In the genomic region with DNA sequence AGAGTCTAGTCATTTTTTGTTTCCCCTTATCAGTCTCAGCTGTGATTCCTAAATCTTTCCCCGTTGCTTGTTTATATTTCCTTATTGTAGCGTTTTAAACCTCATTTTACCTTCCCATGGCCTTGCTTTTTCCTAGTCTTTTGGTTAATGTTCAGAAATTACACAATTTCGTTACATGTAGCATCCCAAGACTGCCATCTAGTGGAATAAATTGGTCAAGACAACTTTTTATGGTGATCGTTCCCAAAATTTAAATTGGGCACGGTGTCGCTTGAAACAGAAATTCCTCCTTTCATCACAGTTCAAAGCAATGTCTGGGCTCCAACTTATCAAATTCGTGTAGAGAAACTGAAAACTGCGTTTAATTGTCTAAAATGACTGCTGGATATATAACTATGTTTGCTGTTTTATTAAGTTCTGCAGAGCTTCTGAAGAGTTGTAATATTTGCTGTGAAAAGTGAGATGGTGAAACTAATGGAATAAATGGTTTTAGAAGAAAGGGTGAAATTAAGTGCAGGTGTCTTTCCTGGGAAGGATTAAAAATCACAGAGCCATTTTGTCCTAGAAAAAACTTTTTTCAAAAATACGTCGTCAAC, we compare ENCODE assay signal across 8 cellular contexts.
A peak's percentile ranks its signal among the peaks of the same experiment; 100 is the strongest.
DNase-seq lines count a peak whose midpoint lies in the region; ATAC-seq and TF ChIP-seq lines count a peak whose summit lies in the region.

No MANE protein-coding gene starts in this region.

- TF ChIP-seq CTCF in AG09309 (IDR thresholded peaks at IDR 0.05; ENCODE audit: control insufficient read depth, insufficient read depth, low read depth, low read length, missing control alignments) (peak; percentile 63), GM12865 (IDR thresholded peaks at IDR 0.05; ENCODE audit: insufficient read depth, low read depth, low read length, missing control alignments) (peak; percentile 54), LNCAP (IDR thresholded peaks at IDR 0.05) (peak; percentile 70), RWPE2 (IDR thresholded peaks at IDR 0.05; ENCODE audit: poor library complexity, severe bottlenecking) (peak; percentile 85), prostate gland (IDR thresholded peaks at IDR 0.05) (peak; percentile 57 to 78 (median 70))

- intact Hi-C loops in prostate gland (cut with DNase I) = no loop called here

- H3K9me3 Mint-ChIP-seq in activated T-cell treated with anti-CD3 and anti-CD28 coated beads, Interleukin-2, amount 50 U/mL, for 72 hours = no peaks in the 10 kb centered on the region

- H3K27ac Mint-ChIP-seq in activated T-cell treated with anti-CD3 and anti-CD28 coated beads, Interleukin-2, amount 50 U/mL, for 72 hours = no peak overlapping the region

- H3K4me1 ChIP-seq in RWPE2 (ENCODE audit: insufficient read depth, poor library complexity, severe bottlenecking) = no peaks in the 10 kb centered on the region
- no peaks in the 10 kb centered on the region for H3K4me1 ChIP-seq in prostate gland (replicated peaks)

- no peaks in the 10 kb centered on the region for H3K9me3 ChIP-seq in RWPE2 (ENCODE audit: severe bottlenecking)
- no peaks in the 10 kb centered on the region for H3K9me3 ChIP-seq in prostate gland

- ATAC-seq in RWPE2 (ENCODE audit: low read depth) = no peak
- no peak for ATAC-seq in activated T-cell treated with anti-CD3 and anti-CD28 coated beads, Interleukin-2, amount 50 U/mL, for 72 hours (replicated peaks in 1 of 2)

- no peaks in the 10 kb centered on the region for H3K36me3 Mint-ChIP-seq in activated T-cell treated with anti-CD3 and anti-CD28 coated beads, Interleukin-2, amount 50 U/mL, for 72 hours (ENCODE audit: insufficient read depth in 2 of 2)

- peaks cover 7% of the 10 kb centered on the region for H3K4me1 Mint-ChIP-seq in activated T-cell treated with anti-CD3 and anti-CD28 coated beads, Interleukin-2, amount 50 U/mL, for 72 hours (ENCODE audit: low read depth)

- H3K27ac ChIP-seq in RWPE2 (ENCODE audit: poor library complexity, severe bottlenecking) (no peak overlapping the region), prostate gland (no peak overlapping the region)

- peaks cover 15% of the 10 kb centered on the region for H3K27me3 Mint-ChIP-seq in activated T-cell treated with anti-CD3 and anti-CD28 coated beads, Interleukin-2, amount 50 U/mL, for 72 hours (ENCODE audit: low read depth)

- TF ChIP-seq POLR2A in prostate gland (IDR thresholded peaks at IDR 0.05) = no peak

- peaks cover 3% of the 10 kb centered on the region for H3K27me3 ChIP-seq in RWPE2 (ENCODE audit: insufficient read depth, poor library complexity, severe bottlenecking)
- no peaks in the 10 kb centered on the region for H3K27me3 ChIP-seq in prostate gland (replicated peaks; ENCODE audit: insufficient read depth)

- WGBS in prostate gland = 10% methylated on average over 10 of the region's 10 CpGs

- no peak overlapping the region for H3K4me3 Mint-ChIP-seq in activated T-cell treated with anti-CD3 and anti-CD28 coated beads, Interleukin-2, amount 50 U/mL, for 72 hours

- DNase-seq in AG09309 (ENCODE audit: low read depth) (no peak), GM12865 (ENCODE audit: low read depth) (peak; percentile 52), RWPE2 (ENCODE audit: low spot score) (no peak), fibroblast of gingiva (ENCODE audit: low read depth) (peak; percentile 27), prostate gland (ENCODE audit: low spot score) (peak; percentile 5)
- DNase-seq in activated T-cell treated with anti-CD3 and anti-CD28 coated beads, Interleukin-2, amount 50 U/mL, for 72 hours = no peak
- no peak for DNase-seq in activated effector memory CD4-positive, alpha-beta T cell treated with Interleukin-2 at 50 U/mL for 16 hours

- no peak overlapping the region for H3K4me3 ChIP-seq in AG09309 (ENCODE audit: control insufficient read depth, low read depth, low read length)
- no peak overlapping the region for H3K4me3 ChIP-seq in GM12865 (ENCODE audit: low read depth, low read length)
- H3K4me3 ChIP-seq in RWPE2 (ENCODE audit: severe bottlenecking) = no peak overlapping the region
- no peak overlapping the region for H3K4me3 ChIP-seq in prostate gland

- H3K36me3 ChIP-seq in RWPE2 (ENCODE audit: low read depth) (no peaks in the 10 kb centered on the region), prostate gland (no peaks in the 10 kb centered on the region)

Comparison
In these comparisons a context has a peak if more than half of its experiments do, and no peak if none do; other contexts are left out.
1. DNase-seq: peak in GM12865 (single experiment), fibroblast of gingiva (single experiment) and prostate gland (single experiment); none in AG09309 (single experiment), RWPE2 (single experiment), activated T-cell treated with anti-CD3 and anti-CD28 coated beads, Interleukin-2, amount 50 U/mL, for 72 hours (0 of 2) and activated effector memory CD4-positive, alpha-beta T cell treated with Interleukin-2 at 50 U/mL for 16 hours (single experiment).
2. Peak in every context shown above with its lines, with median percentiles within 50 percentile points of each other: CTCF ChIP-seq.